8 cellular contexts compared by ENCODE assay signal in the genomic region with DNA sequence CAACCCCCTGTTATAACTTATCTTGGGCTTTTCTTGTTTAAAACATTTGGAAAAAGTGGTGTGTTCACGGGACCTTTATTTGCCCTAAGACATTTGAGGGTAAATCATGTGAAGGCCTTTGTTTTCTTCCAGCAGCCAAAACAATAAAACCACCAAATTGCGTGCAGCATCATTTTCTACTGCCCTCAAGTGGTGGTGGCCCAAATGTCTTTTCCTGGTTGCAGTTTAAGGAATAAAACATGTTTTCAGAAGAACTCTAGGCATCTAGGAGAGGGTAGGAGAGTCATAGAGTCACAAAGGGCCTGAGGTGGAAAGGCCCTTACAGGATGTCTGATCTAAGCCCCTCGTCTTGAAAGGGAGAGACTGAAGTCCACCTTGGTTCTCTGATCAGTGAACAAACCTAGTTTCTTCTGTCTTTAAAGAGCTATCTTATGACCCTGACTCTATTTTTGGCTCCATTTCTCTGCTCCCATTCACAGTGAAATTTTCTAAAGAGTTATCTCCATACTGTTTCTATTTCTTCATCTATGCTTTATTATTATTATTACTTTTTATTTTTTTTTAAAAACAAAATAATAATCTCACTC. TPM values are rescaled to one million over a fixed set of nuclear protein-coding genes. Genes with fewer than 3 reads are reported as not detected.
DNase-seq lines count a peak whose midpoint lies in the region; ATAC-seq and TF ChIP-seq lines count a peak whose summit lies in the region.

No MANE protein-coding gene starts in this region.

- H3K4me3 Mint-ChIP-seq in CD4-positive, alpha-beta T cell: no peak overlapping the region
- H3K4me3 Mint-ChIP-seq in activated naive CD8-positive, alpha-beta T cell treated with anti-CD3 and anti-CD28 coated beads for 36 hours: no peak overlapping the region

- H3K27me3 ChIP-seq in CD4-positive, alpha-beta T cell (ENCODE audit: control insufficient read depth, insufficient read depth, low read length): no peaks in the 10 kb centered on the region
- H3K27me3 ChIP-seq in prostate gland (replicated peaks; ENCODE audit: insufficient read depth): no peaks in the 10 kb centered on the region

- POLR2A ChIA-PET in CD4-positive, alpha-beta T cell (lab: Charles Lee): interaction anchor here (0.9 to 1.2 kb wide), 4 partner anchors 9 to 40 kb away, joined by 3 to 4 read pairs (median 3); a partner anchor contains a TSS

- peak; percentile 70 for TF ChIP-seq CTCF in CD4-positive, alpha-beta T cell (IDR thresholded peaks at IDR 0.05)
- TF ChIP-seq CTCF in prostate gland (IDR thresholded peaks at IDR 0.05): peak in 3 of 4 experiments; percentile 51 to 81 (median 72)

- no peaks in the 10 kb centered on the region for H3K9me3 ChIP-seq in CD4-positive, alpha-beta T cell (ENCODE audit: control insufficient read depth, low read length)
- no peaks in the 10 kb centered on the region for H3K9me3 ChIP-seq in prostate gland

- 7% methylated on average over 3 of the region's 3 CpGs for WGBS in prostate gland

- H3K27ac Mint-ChIP-seq in CD4-positive, alpha-beta T cell: no peak overlapping the region
- no peak overlapping the region for H3K27ac Mint-ChIP-seq in activated naive CD8-positive, alpha-beta T cell treated with anti-CD3 and anti-CD28 coated beads for 36 hours

- H3K4me1 ChIP-seq in prostate gland (replicated peaks): no peaks in the 10 kb centered on the region

- intact Hi-C loops in CD4-positive, alpha-beta T cell (cut with DNase I, micrococcal nuclease): loop anchor here (10.0 kb wide), 2 partner anchors 100 to 190 kb away; no protein-coding TSS in a partner anchor
- intact Hi-C loops in head of caudate nucleus (cut with DNase I): no loop called here
- intact Hi-C loops in prostate gland (cut with DNase I): loop anchor here (10.0 kb wide), 2 partner anchors 200 to 240 kb away; a partner anchor contains a TSS

- H3K9me3 Mint-ChIP-seq in CD4-positive, alpha-beta T cell: no peaks in the 10 kb centered on the region
- H3K9me3 Mint-ChIP-seq in activated naive CD8-positive, alpha-beta T cell treated with anti-CD3 and anti-CD28 coated beads for 36 hours: no peaks in the 10 kb centered on the region

- peaks cover 9% of the 10 kb centered on the region for H3K4me1 Mint-ChIP-seq in CD4-positive, alpha-beta T cell (ENCODE audit: low read depth)
- H3K4me1 Mint-ChIP-seq in activated naive CD8-positive, alpha-beta T cell treated with anti-CD3 and anti-CD28 coated beads for 36 hours: peaks cover 3% of the 10 kb centered on the region

- peak; percentile 9 to 35 (median 20) for DNase-seq in CD4-positive, alpha-beta T cell
- DNase-seq in NOMO-1 treated with DMSO at 0.1 percent for 48 hours (lab: John Stamatoyannopoulos, UW; ENCODE audit: unreplicated experiment) (peak; percentile 18), head of caudate nucleus (peak in 40 of 42 donors; percentile 36 to 90 (median 72)), prostate gland (ENCODE audit: low spot score) (peak; percentile 36), NCI-H524 treated with DMSO at 0.1 percent for 48 hours (lab: John Stamatoyannopoulos, UW) (no peak)
- DNase-seq in activated naive CD8-positive, alpha-beta T cell treated with anti-CD3 and anti-CD28 coated beads for 36 hours: peak; percentile 8

- H3K27ac ChIP-seq in CD4-positive, alpha-beta T cell (ENCODE audit: low read depth, low read length): no peak overlapping the region
- no peak overlapping the region for H3K27ac ChIP-seq in prostate gland

- no peak overlapping the region for H3K4me3 ChIP-seq in prostate gland

- no peaks in the 10 kb centered on the region for H3K27me3 Mint-ChIP-seq in CD4-positive, alpha-beta T cell
- H3K27me3 Mint-ChIP-seq in activated naive CD8-positive, alpha-beta T cell treated with anti-CD3 and anti-CD28 coated beads for 36 hours: no peaks in the 10 kb centered on the region

- no peak for TF ChIP-seq POLR2A in prostate gland (IDR thresholded peaks at IDR 0.05)

- H3K36me3 Mint-ChIP-seq in CD4-positive, alpha-beta T cell (ENCODE audit: low read depth): no peaks in the 10 kb centered on the region
- no peaks in the 10 kb centered on the region for H3K36me3 Mint-ChIP-seq in activated naive CD8-positive, alpha-beta T cell treated with anti-CD3 and anti-CD28 coated beads for 36 hours

- CTCF ChIA-PET in CD4-positive, alpha-beta T cell (lab: Charles Lee): interaction anchor here (0.7 to 1.5 kb wide), 6 partner anchors 11 to 90 kb away, joined by 3 to 5 read pairs (median 3); a partner anchor contains a TSS

- no peaks in the 10 kb centered on the region for H3K36me3 ChIP-seq in prostate gland

- ATAC-seq in CD4-positive, alpha-beta T cell (ENCODE audit: poor library complexity): peak; percentile 48
- ATAC-seq in GM21576 (IDR thresholded peaks at IDR 0.05; ENCODE audit: unreplicated experiment) (peak; percentile 53), GM21381 (IDR thresholded peaks at IDR 0.05; ENCODE audit: unreplicated experiment) (no peak)

RNA-seq across cellular contexts. Expression of a gene that starts 16.0 kb away (rescaled TPM):
- total RNA-seq in CD4-positive, alpha-beta T cell: 10 to 100 TPM; 44.5 to 47.9 TPM
- total RNA-seq in activated naive CD8-positive, alpha-beta T cell treated with anti-CD3 and anti-CD28 coated beads for 36 hours: 10 to 100 TPM; 53.5 to 55.0 TPM
- 10 to 100 TPM; 62.4 to 70.4 TPM for total RNA-seq in prostate gland
